Comparison of ENCODE assay signal across 12 cellular contexts in the genomic region with DNA sequence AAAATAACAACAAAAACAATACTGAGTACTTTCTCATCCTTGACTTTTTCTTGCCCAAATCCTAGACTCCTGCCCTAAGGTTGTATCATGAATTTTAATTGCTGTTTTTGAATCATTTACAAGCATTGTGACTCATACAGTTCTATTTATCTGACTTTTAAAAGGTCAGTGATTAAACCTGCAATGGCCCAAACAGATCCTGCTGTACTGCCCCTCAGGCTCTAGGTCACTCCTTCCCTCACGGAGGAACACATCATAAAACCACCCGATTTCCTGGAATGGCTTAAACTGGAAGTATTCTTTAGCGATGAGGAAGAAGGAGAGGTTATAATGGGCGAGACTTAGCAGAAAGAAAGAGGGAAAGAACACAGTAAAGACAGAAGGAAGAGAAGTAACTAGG. TPM values are rescaled to one million over a fixed set of nuclear protein-coding genes. Genes with fewer than 3 reads are reported as not detected.
DNase-seq lines count a peak whose midpoint lies in the region; ATAC-seq and TF ChIP-seq lines count a peak whose summit lies in the region.
"Had no signal": no experiment of that assay in that cellular context is flagged by ENCODE, and none has a peak within 500 bp of the region (broad histone marks: within the 10 kb centered on the region; RNA-seq: fewer than 3 reads in every experiment).

No MANE protein-coding gene starts in this region.

- no peak overlapping the region for H3K4me3 Mint-ChIP-seq in GM23338
- H3K4me3 Mint-ChIP-seq: CD4-positive, alpha-beta memory T cell had no signal

- ATAC-seq in GM23338 (no peak), RWPE2 (ENCODE audit: low read depth) (peak; percentile 93), esophagus mucosa (peak; percentile 55), sciatic nerve (peak; percentile 95), HG02571 (IDR thresholded peaks at IDR 0.05; ENCODE audit: unreplicated experiment) (no peak)

- intact Hi-C loops in sciatic nerve (cut with DNase I): no loop called here

- no peak for DNase-seq in GM23338 (ENCODE audit: low spot score)
- DNase-seq in RWPE2 (ENCODE audit: low spot score): no peak
- DNase-seq in sciatic nerve (ENCODE audit: low spot score): no peak
- DNase-seq in GOT3 (lab: John Stamatoyannopoulos, UW): no peak
- no peak for DNase-seq in NCI-H1436 (lab: John Stamatoyannopoulos, UW)
- DNase-seq in GM03348 (ENCODE audit: low spot score): no peak
- DNase-seq: caudate nucleus; CD4-positive, alpha-beta memory T cell; immature natural killer cell; retina had no signal

- H3K36me3 ChIP-seq in GM23338 (ENCODE audit: insufficient read depth): no peaks in the 10 kb centered on the region
- peaks cover 30% of the 10 kb centered on the region for H3K36me3 ChIP-seq in RWPE2 (ENCODE audit: low read depth)

- H3K36me3 Mint-ChIP-seq in GM23338 (ENCODE audit: low read depth): no peaks in the 10 kb centered on the region

- H3F3A ChIP-seq in GM23338 (replicated peaks; ENCODE audit: low read depth): no peaks in the 10 kb centered on the region

- H3K9me2 ChIP-seq in GM23338 (ENCODE audit: insufficient read depth): no peaks in the 10 kb centered on the region

- H3K27ac ChIP-seq in GM23338 (ENCODE audit: low read depth) (0 out of 2 replicates have a peak overlapping the region, but pooled peaks have one; percentile 66), RWPE2 (ENCODE audit: poor library complexity, severe bottlenecking) (peak overlapping the region; percentile 47)

- H3K27me3 Mint-ChIP-seq in GM23338 (ENCODE audit: insufficient read depth, low read depth, poor library complexity): peaks cover 2% of the 10 kb centered on the region
- H3K27me3 Mint-ChIP-seq: CD4-positive, alpha-beta memory T cell had no signal

- H3K79me2 ChIP-seq in GM23338 (replicated peaks; ENCODE audit: insufficient read depth): no peaks in the 10 kb centered on the region

- TF ChIP-seq CTCF in GM23338 (conservative IDR thresholded peaks at IDR 0.05; ENCODE audit: low read depth in 2 of 2) (no peak), RWPE2 (IDR thresholded peaks at IDR 0.05; ENCODE audit: poor library complexity, severe bottlenecking) (no peak)

- no peaks in the 10 kb centered on the region for H3K27me3 ChIP-seq in GM23338 (ENCODE audit: insufficient read depth)
- no peaks in the 10 kb centered on the region for H3K27me3 ChIP-seq in RWPE2 (ENCODE audit: insufficient read depth, poor library complexity, severe bottlenecking)

- no peaks in the 10 kb centered on the region for H3K9me3 Mint-ChIP-seq in GM23338
- H3K9me3 Mint-ChIP-seq: CD4-positive, alpha-beta memory T cell; immature natural killer cell had no signal

- no peak overlapping the region for H3K4me2 ChIP-seq in GM23338

- H3K27ac Mint-ChIP-seq in GM23338: no peak overlapping the region

- no peaks in the 10 kb centered on the region; the same call in 1 of the 2 replicates for H4K20me1 ChIP-seq in GM23338 (replicated peaks; ENCODE audit: insufficient read depth)

- H3K9me3 ChIP-seq in RWPE2 (ENCODE audit: severe bottlenecking): no peaks in the 10 kb centered on the region

- H3K4me3 ChIP-seq in GM23338 (no peak overlapping the region), RWPE2 (ENCODE audit: severe bottlenecking) (no peak overlapping the region)

- no peaks in the 10 kb centered on the region for H3K4me1 Mint-ChIP-seq in GM23338

- H2AFZ ChIP-seq in GM23338: no peak overlapping the region

- peaks cover 4% of the 10 kb centered on the region; the same call in 1 of the 2 replicates for H3K4me1 ChIP-seq in GM23338 (ENCODE audit: insufficient read depth)
- peaks cover 24% of the 10 kb centered on the region for H3K4me1 ChIP-seq in RWPE2 (ENCODE audit: insufficient read depth, poor library complexity, severe bottlenecking)

TF ChIP-seq in GM23338, 12 proteins besides CTCF, POLR2A, EP300 and RAD21:
- TF ChIP-seq JUNB (IDR thresholded peaks at IDR 0.05; ENCODE audit: unreplicated experiment) (no peak), ZNF114 (CRISPR knock-in tag; IDR thresholded peaks at IDR 0.05) (no peak), POLR2AphosphoS5 (IDR thresholded peaks at IDR 0.05; ENCODE audit: low read depth) (no peak), CREB1 (CRISPR knock-in tag; IDR thresholded peaks at IDR 0.05; ENCODE audit: low read depth) (no peak)
- TF ChIP-seq, protein P1, sequence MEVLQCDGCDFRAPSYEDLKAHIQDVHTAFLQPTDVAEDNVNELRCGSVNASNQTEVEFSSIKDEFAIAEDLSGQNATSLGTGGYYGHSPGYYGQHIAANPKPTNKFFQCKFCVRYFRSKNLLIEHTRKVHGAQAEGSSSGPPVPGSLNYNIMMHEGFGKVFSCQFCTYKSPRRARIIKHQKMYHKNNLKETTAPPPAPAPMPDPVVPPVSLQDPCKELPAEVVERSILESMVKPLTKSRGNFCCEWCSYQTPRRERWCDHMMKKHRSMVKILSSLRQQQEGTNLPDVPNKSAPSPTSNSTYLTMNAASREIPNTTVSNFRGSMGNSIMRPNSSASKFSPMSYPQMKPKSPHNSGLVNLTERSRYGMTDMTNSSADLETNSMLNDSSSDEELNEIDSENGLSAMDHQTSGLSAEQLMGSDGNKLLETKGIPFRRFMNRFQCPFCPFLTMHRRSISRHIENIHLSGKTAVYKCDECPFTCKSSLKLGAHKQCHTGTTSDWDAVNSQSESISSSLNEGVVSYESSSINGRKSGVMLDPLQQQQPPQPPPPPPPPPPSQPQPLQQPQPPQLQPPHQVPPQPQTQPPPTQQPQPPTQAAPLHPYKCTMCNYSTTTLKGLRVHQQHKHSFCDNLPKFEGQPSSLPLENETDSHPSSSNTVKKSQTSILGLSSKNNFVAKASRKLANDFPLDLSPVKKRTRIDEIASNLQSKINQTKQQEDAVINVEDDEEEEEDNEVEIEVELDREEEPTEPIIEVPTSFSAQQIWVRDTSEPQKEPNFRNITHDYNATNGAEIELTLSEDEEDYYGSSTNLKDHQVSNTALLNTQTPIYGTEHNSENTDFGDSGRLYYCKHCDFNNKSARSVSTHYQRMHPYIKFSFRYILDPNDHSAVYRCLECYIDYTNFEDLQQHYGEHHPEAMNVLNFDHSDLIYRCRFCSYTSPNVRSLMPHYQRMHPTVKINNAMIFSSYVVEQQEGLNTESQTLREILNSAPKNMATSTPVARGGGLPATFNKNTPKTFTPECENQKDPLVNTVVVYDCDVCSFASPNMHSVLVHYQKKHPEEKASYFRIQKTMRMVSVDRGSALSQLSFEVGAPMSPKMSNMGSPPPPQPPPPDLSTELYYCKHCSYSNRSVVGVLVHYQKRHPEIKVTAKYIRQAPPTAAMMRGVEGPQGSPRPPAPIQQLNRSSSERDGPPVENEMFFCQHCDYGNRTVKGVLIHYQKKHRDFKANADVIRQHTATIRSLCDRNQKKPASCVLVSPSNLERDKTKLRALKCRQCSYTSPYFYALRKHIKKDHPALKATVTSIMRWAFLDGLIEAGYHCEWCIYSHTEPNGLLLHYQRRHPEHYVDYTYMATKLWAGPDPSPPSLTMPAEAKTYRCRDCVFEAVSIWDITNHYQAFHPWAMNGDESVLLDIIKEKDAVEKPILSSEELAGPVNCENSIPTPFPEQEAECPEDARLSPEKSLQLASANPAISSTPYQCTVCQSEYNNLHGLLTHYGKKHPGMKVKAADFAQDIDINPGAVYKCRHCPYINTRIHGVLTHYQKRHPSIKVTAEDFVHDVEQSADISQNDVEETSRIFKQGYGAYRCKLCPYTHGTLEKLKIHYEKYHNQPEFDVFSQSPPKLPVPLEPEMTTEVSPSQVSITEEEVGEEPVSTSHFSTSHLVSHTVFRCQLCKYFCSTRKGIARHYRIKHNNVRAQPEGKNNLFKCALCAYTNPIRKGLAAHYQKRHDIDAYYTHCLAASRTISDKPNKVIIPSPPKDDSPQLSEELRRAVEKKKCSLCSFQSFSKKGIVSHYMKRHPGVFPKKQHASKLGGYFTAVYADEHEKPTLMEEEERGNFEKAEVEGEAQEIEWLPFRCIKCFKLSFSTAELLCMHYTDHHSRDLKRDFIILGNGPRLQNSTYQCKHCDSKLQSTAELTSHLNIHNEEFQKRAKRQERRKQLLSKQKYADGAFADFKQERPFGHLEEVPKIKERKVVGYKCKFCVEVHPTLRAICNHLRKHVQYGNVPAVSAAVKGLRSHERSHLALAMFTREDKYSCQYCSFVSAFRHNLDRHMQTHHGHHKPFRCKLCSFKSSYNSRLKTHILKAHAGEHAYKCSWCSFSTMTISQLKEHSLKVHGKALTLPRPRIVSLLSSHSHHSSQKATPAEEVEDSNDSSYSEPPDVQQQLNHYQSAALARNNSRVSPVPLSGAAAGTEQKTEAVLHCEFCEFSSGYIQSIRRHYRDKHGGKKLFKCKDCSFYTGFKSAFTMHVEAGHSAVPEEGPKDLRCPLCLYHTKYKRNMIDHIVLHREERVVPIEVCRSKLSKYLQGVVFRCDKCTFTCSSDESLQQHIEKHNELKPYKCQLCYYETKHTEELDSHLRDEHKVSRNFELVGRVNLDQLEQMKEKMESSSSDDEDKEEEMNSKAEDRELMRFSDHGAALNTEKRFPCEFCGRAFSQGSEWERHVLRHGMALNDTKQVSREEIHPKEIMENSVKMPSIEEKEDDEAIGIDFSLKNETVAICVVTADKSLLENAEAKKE (CRISPR knock-in tag; IDR thresholded peaks at IDR 0.05): no peak

RNA-seq across cellular contexts. Expression of a gene that starts 12.3 kb away (rescaled TPM):
- total RNA-seq in GM23338 (2014; rRNA removed; shearing (Covaris generic)): 17.7 and 19.1 TPM in 2 replicates
- polyA plus RNA-seq in GM23338 (2016; fragmentation: Nextera tagmentation; extraction: Ambion mirVana): 13.0 and 14.8 TPM in 2 replicates
- total RNA-seq in esophagus mucosa: 18.9 TPM
- total RNA-seq in sciatic nerve: 46.8 TPM

Comparison
In these comparisons a context has a peak if more than half of its experiments do, and no peak if none do; other contexts are left out.
1. ATAC-seq: peak in RWPE2 (single experiment), esophagus mucosa (single experiment) and sciatic nerve (single experiment); none in GM23338 (single experiment) and HG02571 (single experiment).